ENCODE assay signal across 1 cellular context in the genomic region with DNA sequence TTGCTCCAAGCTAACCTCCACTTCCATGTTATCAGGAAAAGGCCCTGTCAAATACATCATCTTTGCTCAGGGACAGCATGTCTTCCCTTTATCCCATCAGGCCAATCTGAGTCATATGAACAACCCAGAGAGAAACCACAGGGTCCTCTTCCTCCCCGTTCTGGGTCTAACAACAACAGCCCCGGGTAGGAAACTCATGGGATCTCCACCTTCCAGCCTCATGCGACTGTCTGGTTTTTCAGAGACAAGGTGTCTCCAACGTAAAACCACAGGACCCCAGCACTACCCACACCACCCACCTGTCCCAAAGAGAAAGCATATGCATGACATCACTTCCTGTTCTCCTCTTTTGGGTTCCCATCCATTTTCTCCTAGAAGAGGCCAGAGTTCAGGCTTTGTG.
TF ChIP-seq lines count a peak whose summit lies in the region.

No MANE protein-coding gene starts in this region.

TF ChIP-seq in GM23338, 12 proteins besides CTCF, POLR2A, EP300 and RAD21 (continued from another document):
- TF ChIP-seq, protein P1, sequence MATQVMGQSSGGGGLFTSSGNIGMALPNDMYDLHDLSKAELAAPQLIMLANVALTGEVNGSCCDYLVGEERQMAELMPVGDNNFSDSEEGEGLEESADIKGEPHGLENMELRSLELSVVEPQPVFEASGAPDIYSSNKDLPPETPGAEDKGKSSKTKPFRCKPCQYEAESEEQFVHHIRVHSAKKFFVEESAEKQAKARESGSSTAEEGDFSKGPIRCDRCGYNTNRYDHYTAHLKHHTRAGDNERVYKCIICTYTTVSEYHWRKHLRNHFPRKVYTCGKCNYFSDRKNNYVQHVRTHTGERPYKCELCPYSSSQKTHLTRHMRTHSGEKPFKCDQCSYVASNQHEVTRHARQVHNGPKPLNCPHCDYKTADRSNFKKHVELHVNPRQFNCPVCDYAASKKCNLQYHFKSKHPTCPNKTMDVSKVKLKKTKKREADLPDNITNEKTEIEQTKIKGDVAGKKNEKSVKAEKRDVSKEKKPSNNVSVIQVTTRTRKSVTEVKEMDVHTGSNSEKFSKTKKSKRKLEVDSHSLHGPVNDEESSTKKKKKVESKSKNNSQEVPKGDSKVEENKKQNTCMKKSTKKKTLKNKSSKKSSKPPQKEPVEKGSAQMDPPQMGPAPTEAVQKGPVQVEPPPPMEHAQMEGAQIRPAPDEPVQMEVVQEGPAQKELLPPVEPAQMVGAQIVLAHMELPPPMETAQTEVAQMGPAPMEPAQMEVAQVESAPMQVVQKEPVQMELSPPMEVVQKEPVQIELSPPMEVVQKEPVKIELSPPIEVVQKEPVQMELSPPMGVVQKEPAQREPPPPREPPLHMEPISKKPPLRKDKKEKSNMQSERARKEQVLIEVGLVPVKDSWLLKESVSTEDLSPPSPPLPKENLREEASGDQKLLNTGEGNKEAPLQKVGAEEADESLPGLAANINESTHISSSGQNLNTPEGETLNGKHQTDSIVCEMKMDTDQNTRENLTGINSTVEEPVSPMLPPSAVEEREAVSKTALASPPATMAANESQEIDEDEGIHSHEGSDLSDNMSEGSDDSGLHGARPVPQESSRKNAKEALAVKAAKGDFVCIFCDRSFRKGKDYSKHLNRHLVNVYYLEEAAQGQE (IDR thresholded peaks at IDR 0.05; ENCODE audit: unreplicated experiment) = no peak
- TF ChIP-seq POLR2AphosphoS5 (IDR thresholded peaks at IDR 0.05; ENCODE audit: low read depth) (no peak), EZH2 (IDR thresholded peaks at IDR 0.05; ENCODE audit: low read depth, unreplicated experiment) (no peak), ZNF114 (CRISPR knock-in tag; IDR thresholded peaks at IDR 0.05) (no peak), JUNB (IDR thresholded peaks at IDR 0.05; ENCODE audit: unreplicated experiment) (no peak), EZH2phosphoT487 (IDR thresholded peaks at IDR 0.05; ENCODE audit: unreplicated experiment) (no peak), CREB1 (CRISPR knock-in tag; IDR thresholded peaks at IDR 0.05; ENCODE audit: low read depth) (no peak)
- TF ChIP-seq, protein P2, sequence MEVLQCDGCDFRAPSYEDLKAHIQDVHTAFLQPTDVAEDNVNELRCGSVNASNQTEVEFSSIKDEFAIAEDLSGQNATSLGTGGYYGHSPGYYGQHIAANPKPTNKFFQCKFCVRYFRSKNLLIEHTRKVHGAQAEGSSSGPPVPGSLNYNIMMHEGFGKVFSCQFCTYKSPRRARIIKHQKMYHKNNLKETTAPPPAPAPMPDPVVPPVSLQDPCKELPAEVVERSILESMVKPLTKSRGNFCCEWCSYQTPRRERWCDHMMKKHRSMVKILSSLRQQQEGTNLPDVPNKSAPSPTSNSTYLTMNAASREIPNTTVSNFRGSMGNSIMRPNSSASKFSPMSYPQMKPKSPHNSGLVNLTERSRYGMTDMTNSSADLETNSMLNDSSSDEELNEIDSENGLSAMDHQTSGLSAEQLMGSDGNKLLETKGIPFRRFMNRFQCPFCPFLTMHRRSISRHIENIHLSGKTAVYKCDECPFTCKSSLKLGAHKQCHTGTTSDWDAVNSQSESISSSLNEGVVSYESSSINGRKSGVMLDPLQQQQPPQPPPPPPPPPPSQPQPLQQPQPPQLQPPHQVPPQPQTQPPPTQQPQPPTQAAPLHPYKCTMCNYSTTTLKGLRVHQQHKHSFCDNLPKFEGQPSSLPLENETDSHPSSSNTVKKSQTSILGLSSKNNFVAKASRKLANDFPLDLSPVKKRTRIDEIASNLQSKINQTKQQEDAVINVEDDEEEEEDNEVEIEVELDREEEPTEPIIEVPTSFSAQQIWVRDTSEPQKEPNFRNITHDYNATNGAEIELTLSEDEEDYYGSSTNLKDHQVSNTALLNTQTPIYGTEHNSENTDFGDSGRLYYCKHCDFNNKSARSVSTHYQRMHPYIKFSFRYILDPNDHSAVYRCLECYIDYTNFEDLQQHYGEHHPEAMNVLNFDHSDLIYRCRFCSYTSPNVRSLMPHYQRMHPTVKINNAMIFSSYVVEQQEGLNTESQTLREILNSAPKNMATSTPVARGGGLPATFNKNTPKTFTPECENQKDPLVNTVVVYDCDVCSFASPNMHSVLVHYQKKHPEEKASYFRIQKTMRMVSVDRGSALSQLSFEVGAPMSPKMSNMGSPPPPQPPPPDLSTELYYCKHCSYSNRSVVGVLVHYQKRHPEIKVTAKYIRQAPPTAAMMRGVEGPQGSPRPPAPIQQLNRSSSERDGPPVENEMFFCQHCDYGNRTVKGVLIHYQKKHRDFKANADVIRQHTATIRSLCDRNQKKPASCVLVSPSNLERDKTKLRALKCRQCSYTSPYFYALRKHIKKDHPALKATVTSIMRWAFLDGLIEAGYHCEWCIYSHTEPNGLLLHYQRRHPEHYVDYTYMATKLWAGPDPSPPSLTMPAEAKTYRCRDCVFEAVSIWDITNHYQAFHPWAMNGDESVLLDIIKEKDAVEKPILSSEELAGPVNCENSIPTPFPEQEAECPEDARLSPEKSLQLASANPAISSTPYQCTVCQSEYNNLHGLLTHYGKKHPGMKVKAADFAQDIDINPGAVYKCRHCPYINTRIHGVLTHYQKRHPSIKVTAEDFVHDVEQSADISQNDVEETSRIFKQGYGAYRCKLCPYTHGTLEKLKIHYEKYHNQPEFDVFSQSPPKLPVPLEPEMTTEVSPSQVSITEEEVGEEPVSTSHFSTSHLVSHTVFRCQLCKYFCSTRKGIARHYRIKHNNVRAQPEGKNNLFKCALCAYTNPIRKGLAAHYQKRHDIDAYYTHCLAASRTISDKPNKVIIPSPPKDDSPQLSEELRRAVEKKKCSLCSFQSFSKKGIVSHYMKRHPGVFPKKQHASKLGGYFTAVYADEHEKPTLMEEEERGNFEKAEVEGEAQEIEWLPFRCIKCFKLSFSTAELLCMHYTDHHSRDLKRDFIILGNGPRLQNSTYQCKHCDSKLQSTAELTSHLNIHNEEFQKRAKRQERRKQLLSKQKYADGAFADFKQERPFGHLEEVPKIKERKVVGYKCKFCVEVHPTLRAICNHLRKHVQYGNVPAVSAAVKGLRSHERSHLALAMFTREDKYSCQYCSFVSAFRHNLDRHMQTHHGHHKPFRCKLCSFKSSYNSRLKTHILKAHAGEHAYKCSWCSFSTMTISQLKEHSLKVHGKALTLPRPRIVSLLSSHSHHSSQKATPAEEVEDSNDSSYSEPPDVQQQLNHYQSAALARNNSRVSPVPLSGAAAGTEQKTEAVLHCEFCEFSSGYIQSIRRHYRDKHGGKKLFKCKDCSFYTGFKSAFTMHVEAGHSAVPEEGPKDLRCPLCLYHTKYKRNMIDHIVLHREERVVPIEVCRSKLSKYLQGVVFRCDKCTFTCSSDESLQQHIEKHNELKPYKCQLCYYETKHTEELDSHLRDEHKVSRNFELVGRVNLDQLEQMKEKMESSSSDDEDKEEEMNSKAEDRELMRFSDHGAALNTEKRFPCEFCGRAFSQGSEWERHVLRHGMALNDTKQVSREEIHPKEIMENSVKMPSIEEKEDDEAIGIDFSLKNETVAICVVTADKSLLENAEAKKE (CRISPR knock-in tag; IDR thresholded peaks at IDR 0.05) = no peak
TF ChIP-seq in GM23338: peak in this region for 0.
